8 cellular contexts compared by ENCODE assay signal in genomic region chr18:58529714-58530354, GRCh38.
DNase-seq lines count a peak whose midpoint lies in the region; ATAC-seq and TF ChIP-seq lines count a peak whose summit lies in the region.

No MANE protein-coding gene starts in this region.

- no peaks in the 10 kb centered on the region for H3K9me2 ChIP-seq in PC-9 (ENCODE audit: insufficient read depth)

- no peak overlapping the region for H3K4me2 ChIP-seq in PC-9

- intact Hi-C loops in PC-9 (cut with micrococcal nuclease; ENCODE audit: unreplicated experiment): loop anchor here (1.0 to 10.0 kb wide), 2 partner anchors 234 to 545 kb away; no protein-coding TSS in a partner anchor

- H3K36me3 ChIP-seq in PC-9 (ENCODE audit: low read depth): no peaks in the 10 kb centered on the region

- H4K20me1 ChIP-seq in PC-9 (ENCODE audit: insufficient read depth): no peaks in the 10 kb centered on the region

- POLR2A ChIA-PET in PC-9 (lab: Charles Lee; ENCODE audit: unreplicated experiment): no interaction called here

- H3F3A ChIP-seq in PC-9 (ENCODE audit: insufficient read depth, low read depth): no peaks in the 10 kb centered on the region

- H3K4me3 ChIP-seq in PC-9: no peak overlapping the region

- no peaks in the 10 kb centered on the region for H3K27me3 ChIP-seq in PC-9 (ENCODE audit: insufficient read depth, low read depth)

- H3K9me3 ChIP-seq in PC-9 (ENCODE audit: insufficient read depth, low read depth): no peaks in the 10 kb centered on the region

- H3K27ac ChIP-seq in PC-9: no peak overlapping the region

- no peaks in the 10 kb centered on the region for H3K79me2 ChIP-seq in PC-9 (ENCODE audit: low read depth)

- ATAC-seq in omental fat pad (ENCODE audit: low FRiP score) (no peak), GM21825 (IDR thresholded peaks at IDR 0.05; ENCODE audit: unreplicated experiment) (no peak), HG02610 (IDR thresholded peaks at IDR 0.05; ENCODE audit: unreplicated experiment) (no peak)

- TF ChIP-seq CTCF in PC-9 (conservative IDR thresholded peaks at IDR 0.05) (peak; percentile 93), omental fat pad (IDR thresholded peaks at IDR 0.05) (peak in 1 of 3 donors; percentile 82)

- H3K4me1 ChIP-seq in PC-9 (replicated peaks; ENCODE audit: insufficient read depth): no peaks in the 10 kb centered on the region

- CTCF ChIA-PET in PC-9 (lab: Charles Lee): interaction anchor here (0.6 to 1.0 kb wide), 3 partner anchors 162 to 234 kb away, joined by 8 to 12 read pairs (median 9); no protein-coding TSS in a partner anchor

- no TSS peak for BruUV-seq in PC-9 (replicated peaks; lab: Mats Ljungman, UMichigan)

- DNase-seq in GM03348 (ENCODE audit: low spot score) (peak; percentile 76), HPDE6-E6E7 (ENCODE audit: extremely low spot score) (peak; percentile 51), PC-9 (peak in 1 of 2 experiments; percentile 31), activated T-cell treated with anti-CD3 and anti-CD28 coated beads for 48 hours (ENCODE audit: low read depth) (peak; percentile 53), fibroblast of gingiva (ENCODE audit: low read depth) (peak; percentile 44), omental fat pad (ENCODE audit: low spot score) (peak; percentile 53)

- no peak overlapping the region for H2AFZ ChIP-seq in PC-9
